8 cellular contexts compared by ENCODE assay signal in the genomic region with DNA sequence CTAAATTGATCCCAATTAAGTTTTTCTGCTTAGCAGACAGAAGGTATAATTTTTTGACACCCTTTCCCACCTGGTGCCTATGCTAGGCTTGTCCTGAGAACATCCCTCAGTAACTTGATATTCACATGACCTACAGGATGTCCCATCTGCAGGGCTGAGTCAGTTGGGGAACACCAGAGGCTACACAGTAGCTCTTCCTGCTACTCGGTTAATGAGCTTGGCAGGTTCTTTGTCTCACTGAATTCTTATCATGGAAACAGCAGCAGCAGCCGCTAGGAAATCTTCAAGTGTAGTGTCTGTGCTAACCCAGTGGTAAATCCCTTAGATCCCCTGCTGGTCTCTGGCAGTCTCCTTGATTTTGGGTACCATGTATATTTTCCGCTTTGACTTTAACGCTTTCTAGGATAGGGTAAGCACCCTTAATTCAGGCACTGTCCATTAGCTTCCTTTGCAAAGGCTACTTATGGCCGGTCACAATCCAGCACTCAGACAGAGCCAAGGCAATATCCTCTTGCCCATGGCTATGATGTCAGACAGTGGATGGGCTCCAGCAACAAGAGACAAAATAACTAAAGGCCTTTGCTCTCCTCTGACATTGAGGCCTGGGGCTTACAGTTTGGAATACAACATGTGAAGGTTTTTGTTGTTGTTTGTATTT. TPM values are rescaled to one million over a fixed set of nuclear protein-coding genes. Genes with fewer than 3 reads are reported as not detected.
DNase-seq lines count a peak whose midpoint lies in the region; ATAC-seq and TF ChIP-seq lines count a peak whose summit lies in the region.

No MANE protein-coding gene starts in this region.

- intact Hi-C loops in lower leg skin (cut with DNase I; ENCODE audit: low total_unique reads) = loop anchor here (5.0 to 10.0 kb wide), 2 partner anchors 50 to 107 kb away; no protein-coding TSS in a partner anchor

- 53 to 54% methylated on average over 5 of the region's 5 CpGs for WGBS in lower leg skin, 2 donors

- H3K27me3 Mint-ChIP-seq in effector memory CD8-positive, alpha-beta T cell = no peaks in the 10 kb centered on the region
- no peaks in the 10 kb centered on the region for H3K27me3 Mint-ChIP-seq in neural crest cell (ENCODE audit: low read depth)

- DNase-seq in DMS114 treated with DMSO at 0.1 percent for 48 hours (lab: John Stamatoyannopoulos, UW; ENCODE audit: unreplicated experiment) (peak; percentile 6), LHCN-M2 (ENCODE audit: low read depth) (peak; percentile 29), neural crest cell (ENCODE audit: low read depth, low spot score) (no peak), EL (no peak), lower leg skin (ENCODE audit: low spot score in 2 of 2) (no peak)
- no peak for DNase-seq in effector memory CD8-positive, alpha-beta T cell

- no peak for TF ChIP-seq POLR2A in lower leg skin (IDR thresholded peaks at IDR 0.05)

- no peak overlapping the region for H3K27ac Mint-ChIP-seq in effector memory CD8-positive, alpha-beta T cell
- peak overlapping the region; percentile 59 for H3K27ac Mint-ChIP-seq in neural crest cell (ENCODE audit: unreplicated experiment)

- no peak for TF ChIP-seq CTCF in neural crest cell (conservative IDR thresholded peaks at IDR 0.05)
- TF ChIP-seq CTCF in lower leg skin (IDR thresholded peaks at IDR 0.05) = no peak

- no peaks in the 10 kb centered on the region for H3K9me3 Mint-ChIP-seq in effector memory CD8-positive, alpha-beta T cell
- H3K9me3 Mint-ChIP-seq in neural crest cell = no peaks in the 10 kb centered on the region

- no peak overlapping the region for H3K4me3 Mint-ChIP-seq in effector memory CD8-positive, alpha-beta T cell
- no peak overlapping the region for H3K4me3 Mint-ChIP-seq in neural crest cell

- ATAC-seq in effector memory CD8-positive, alpha-beta T cell (replicated peaks) = peak; percentile 21
- ATAC-seq in GM21717 (IDR thresholded peaks at IDR 0.05; ENCODE audit: unreplicated experiment) (no peak), GM21447 (IDR thresholded peaks at IDR 0.05; ENCODE audit: unreplicated experiment) (no peak)

- H3K36me3 Mint-ChIP-seq in effector memory CD8-positive, alpha-beta T cell (ENCODE audit: insufficient read depth) = peaks cover 21% of the 10 kb centered on the region
- H3K36me3 Mint-ChIP-seq in neural crest cell (ENCODE audit: low read depth) = peaks cover 4% of the 10 kb centered on the region

- H3K4me3 ChIP-seq in lower leg skin (ENCODE audit: low read depth, poor library complexity, severe bottlenecking) = no peak overlapping the region

- H3K4me1 Mint-ChIP-seq in effector memory CD8-positive, alpha-beta T cell (ENCODE audit: low read depth in 2 of 2) = no peaks in the 10 kb centered on the region
- H3K4me1 Mint-ChIP-seq in neural crest cell = no peaks in the 10 kb centered on the region

RNA-seq across cellular contexts. Expression of a gene that starts 8.5 kb away (rescaled TPM):
- total RNA-seq in LHCN-M2 (2014; rRNA removed) (39.6 and 48.0 TPM in 2 replicates), neural crest cell (44.4 and 45.6 TPM in 2 replicates), lower leg skin (10 to 100 TPM; 21.4 to 35.6 (median 28.8) TPM)
- 47.2 TPM for polyA plus RNA-seq in LHCN-M2 (2012)

RNA-seq across cellular contexts. Expression of a gene that starts 43.2 kb away (rescaled TPM):
- total RNA-seq in LHCN-M2 (2014; rRNA removed) (not detected in 2 replicates), neural crest cell (not detected in 2 replicates), lower leg skin (not detected)
- polyA plus RNA-seq in LHCN-M2 (2012) = not detected

RNA-seq across cellular contexts. Expression of a gene that starts 46.9 kb away (rescaled TPM):
- 11.9 and 16.9 TPM in 2 replicates for total RNA-seq in LHCN-M2 (2014; rRNA removed)
- 11.6 TPM for polyA plus RNA-seq in LHCN-M2 (2012)
- 6.5 and 7.0 TPM in 2 replicates for total RNA-seq in neural crest cell
- total RNA-seq in lower leg skin = 10 to 100 TPM; 23.5 to 39.4 (median 33.4) TPM

Comparison
In these comparisons a context has a peak if more than half of its experiments do, and no peak if none do; other contexts are left out.
1. DNase-seq: peak in DMS114 treated with DMSO at 0.1 percent for 48 hours (single experiment) and LHCN-M2 (single experiment); none in effector memory CD8-positive, alpha-beta T cell (0 of 3), neural crest cell (single experiment), EL (single experiment) and lower leg skin (0 of 2).